Comparison of ENCODE assay signal across 13 cellular contexts in the genomic region with DNA sequence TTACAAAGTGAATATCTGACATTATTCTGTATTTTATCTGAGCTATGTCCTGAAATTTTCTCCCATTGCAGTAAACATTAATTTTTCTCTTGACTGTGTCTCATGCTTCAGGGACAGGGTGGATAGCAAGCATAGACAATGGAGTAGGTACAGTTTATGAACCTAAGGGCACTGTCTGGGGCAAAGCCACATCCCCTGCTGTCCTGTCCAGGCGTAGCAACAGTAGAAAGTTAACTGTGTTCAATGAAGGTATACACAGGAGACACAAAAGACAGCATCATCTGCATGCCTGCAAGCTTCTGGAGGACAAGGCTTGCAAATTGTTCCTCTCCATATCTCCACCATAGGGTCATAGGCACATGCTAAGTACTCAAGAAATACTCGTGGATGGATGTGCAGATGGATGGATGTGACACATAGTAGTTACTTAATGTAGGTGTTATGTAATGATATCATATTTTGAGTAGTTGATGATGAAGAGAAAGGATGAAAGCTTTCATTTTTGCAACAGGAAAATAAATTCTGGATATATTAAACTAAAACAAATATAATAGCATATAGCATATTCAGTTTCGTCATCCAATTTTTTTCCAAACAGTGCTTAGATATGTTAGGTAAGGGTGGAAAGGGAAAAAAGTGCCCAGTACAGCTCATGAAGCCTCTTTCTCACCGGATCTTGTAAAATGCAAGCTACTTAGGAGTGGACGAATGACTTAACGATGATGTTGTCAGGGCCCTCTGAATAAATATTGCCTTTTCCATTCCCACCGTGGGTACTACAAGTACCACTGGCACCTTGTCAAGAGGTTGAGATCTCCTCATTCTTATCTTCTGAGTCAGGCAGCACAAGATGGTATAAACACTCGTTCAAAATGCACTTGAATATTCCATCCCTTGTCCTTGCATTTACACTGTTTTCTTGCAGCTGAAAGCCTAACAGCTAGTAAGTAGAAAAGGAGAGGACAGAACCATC. TPM values are rescaled to one million over a fixed set of nuclear protein-coding genes. Genes with fewer than 3 reads are reported as not detected.
DNase-seq lines count a peak whose midpoint lies in the region; ATAC-seq, FAIRE-seq and TF ChIP-seq lines count a peak whose summit lies in the region.
"Had no signal": no experiment of that assay in that cellular context is flagged by ENCODE, and none has a peak within 500 bp of the region (broad histone marks: within the 10 kb centered on the region; RNA-seq: fewer than 3 reads in every experiment).

No MANE protein-coding gene starts in this region.

- H3K9me3 Mint-ChIP-seq in H9: no peaks in the 10 kb centered on the region; a peak in 1 of 5 replicates
- H3K9me3 Mint-ChIP-seq: neural progenitor cell had no signal

- SMC1A ChIA-PET in GM12878 (lab: Charles Lee; ENCODE audit: uncharacterized antibody, unreplicated experiment): interaction anchor here (1.2 kb wide), 1 partner anchor 8 kb away, joined by 6 read pairs; no protein-coding TSS in a partner anchor

- peaks cover 92% of the 10 kb centered on the region for H3K27me3 Mint-ChIP-seq in H9 (ENCODE audit: low read depth)

- no peak overlapping the region for H2BK15ac ChIP-seq in H9 (ENCODE audit: low read depth, low read length)

- no peak overlapping the region for H3K14ac ChIP-seq in H9 (ENCODE audit: insufficient read depth, low read length)

- H3K23ac ChIP-seq in H9 (ENCODE audit: insufficient read length, low read depth, low read length): no peak overlapping the region

- ATAC-seq in A549 (peak; percentile 73 to 79), GM12878 (peak; percentile 52; the same call in 2 of the 3 replicates), HG03457 (IDR thresholded peaks at IDR 0.05; ENCODE audit: unreplicated experiment) (no peak), HG03135 (IDR thresholded peaks at IDR 0.05; ENCODE audit: unreplicated experiment) (no peak)

- POLR2A ChIA-PET in A549 (lab: Yijun Ruan, JAX): interaction anchor here (1.0 to 2.7 kb wide), 2 partner anchors 10 to 19 kb away, joined by 5 to 29 read pairs; partner anchors contain the start of gene ZSWIM6
- POLR2A ChIA-PET in GM12878 (lab: Charles Lee): no interaction called here

- FAIRE-seq in A549 (lab: Jason Lieb, UNC) (no peak), HTR-8/SVneo (lab: Jason Lieb, UNC) (peak; percentile 86), GM12878 (lab: Jason Lieb, UNC) (no peak)
- FAIRE-seq: keratinocyte had no signal

- H2AFZ ChIP-seq in GM12878 (ENCODE audit: control insufficient read depth, low read depth, low read length): no peak overlapping the region
- no peak overlapping the region for H2AFZ ChIP-seq in H9 (ENCODE audit: low read length)
- H2AFZ ChIP-seq: neural progenitor cell had no signal

- TF ChIP-seq RAD21 in A549 (conservative IDR thresholded peaks at IDR 0.05 in 1 of 2, IDR thresholded peaks at IDR 0.05 in 1 of 2): no peak
- no peak for TF ChIP-seq RAD21 in GM12878 (IDR thresholded peaks at IDR 0.05; ENCODE audit: insufficient read depth, low read depth, low read length)

- no peak overlapping the region for H2BK5ac ChIP-seq in H9 (ENCODE audit: insufficient read length, low read length)

- no peak overlapping the region for H2BK20ac ChIP-seq in H9 (ENCODE audit: low read depth, low read length, poor library complexity, severe bottlenecking)

- no peak for TF ChIP-seq POLR2A in A549 (IDR thresholded peaks at IDR 0.05; ENCODE audit: low read length)
- no peak for TF ChIP-seq POLR2A in GM12878 (IDR thresholded peaks at IDR 0.05; ENCODE audit: low read depth, low read length)

- no peak overlapping the region for H3K9ac ChIP-seq in GM12878 (ENCODE audit: control insufficient read depth, insufficient read depth, low read length)
- no peak overlapping the region for H3K9ac ChIP-seq in H9 (ENCODE audit: extremely low read depth, insufficient read length, low read length)
- H3K9ac ChIP-seq: neural progenitor cell had no signal

- H4K8ac ChIP-seq in H9 (replicated peaks; ENCODE audit: insufficient read length, low read depth, low read length): no peak overlapping the region

- no peak overlapping the region for H3K56ac ChIP-seq in H9 (ENCODE audit: insufficient read length, low read depth, low read length)

- H4K20me1 ChIP-seq in GM12878 (ENCODE audit: control insufficient read depth, insufficient read depth) (no peaks in the 10 kb centered on the region), H9 (ENCODE audit: control insufficient read depth, insufficient read depth, insufficient read length) (no peaks in the 10 kb centered on the region)

- no peak overlapping the region for H2BK120ac ChIP-seq in H9 (ENCODE audit: low read depth, low read length, poor library complexity, severe bottlenecking)

- WGBS in A549 (ENCODE audit: missing lambda C conversion rate): 10% methylated on average over 8 of the region's 8 CpGs
- 55% methylated on average over 8 of the region's 8 CpGs for WGBS in GM12878 (ENCODE audit: insufficient coverage, insufficient replicate concordance, low lambda C conversion rate, missing lambda C conversion rate)
- no CpG with 5 or more reads among the region's 8 CpGs for WGBS in H9 (ENCODE audit: extremely low coverage, insufficient read length, low lambda C conversion rate)

- RAD21 ChIA-PET in GM12878 (lab: Charles Lee; ENCODE audit: unreplicated experiment): no interaction called here

- H2BK12ac ChIP-seq in H9 (ENCODE audit: insufficient read length, low read depth, low read length): no peak overlapping the region

- H3K36me3 Mint-ChIP-seq in H9 (ENCODE audit: insufficient read depth in 1 of 3, low read depth in 3 of 3): no peaks in the 10 kb centered on the region
- H3K36me3 Mint-ChIP-seq: neural progenitor cell had no signal

- DNase-seq in A549 (ENCODE audit: low read depth in 1 of 2, low spot score in 1 of 2) (peak in 1 of 2 experiments; percentile 92), HTR-8/SVneo (ENCODE audit: insufficient read length, low spot score) (no peak), GM12878 (ENCODE audit: low read depth, low spot score) (no peak), kidney glomerular epithelial cell (lab: John Stamatoyannopoulos, UW) (peak; percentile 88), Ammon's horn (ENCODE audit: low spot score) (no peak), H9 (no peak)
- DNase-seq: adrenal gland, erythroblast had no signal

- H3K9me3 ChIP-seq in A549 (no peaks in the 10 kb centered on the region), GM12878 (replicated peaks; ENCODE audit: control insufficient read depth, insufficient read depth, low read length) (no peaks in the 10 kb centered on the region), H9 (ENCODE audit: control insufficient read depth, low read depth, low read length) (no peaks in the 10 kb centered on the region)
- H3K9me3 ChIP-seq: adrenal gland had no signal

- H3K4ac ChIP-seq in H9 (ENCODE audit: low read depth, low read length): no peak overlapping the region

- H3K18ac ChIP-seq in H9 (ENCODE audit: insufficient read length, low read depth, low read length): no peak overlapping the region

- intact Hi-C loops in GM12878 (cut with micrococcal nuclease; ENCODE audit: unreplicated experiment): no loop called here

- H3K4me1 Mint-ChIP-seq in H9: peaks cover 6 to 14% of the 10 kb centered on the region in 2 experiments; a peak in 3 of 4 replicates

- no peak overlapping the region for H3T11ph ChIP-seq in H9 (ENCODE audit: low read length)

- H3K4me2 ChIP-seq in A549 (peak overlapping the region; percentile 55), GM12878 (ENCODE audit: control insufficient read depth, insufficient read depth) (no peak overlapping the region), H9 (ENCODE audit: insufficient read depth, insufficient read length, low read length) (no peak overlapping the region)
- H3K4me2 ChIP-seq: neural progenitor cell had no signal

- no peak overlapping the region for H3K4me3 ChIP-seq in A549
- H3K4me3 ChIP-seq in GM12878: no peak overlapping the region
- H3K4me3 ChIP-seq: adrenal gland, neural progenitor cell had no signal

- H3K27ac Mint-ChIP-seq in H9: no peak overlapping the region
- H3K27ac Mint-ChIP-seq: neural progenitor cell had no signal

- TF ChIP-seq CTCF in A549 (IDR thresholded peaks at IDR 0.05) (no peak), GM12878 (IDR thresholded peaks at IDR 0.05 in 2 of 3, conservative IDR thresholded peaks at IDR 0.05 in 1 of 3; ENCODE audit: control insufficient read depth in 2 of 3, extremely low read depth in 1 of 3, insufficient read depth in 1 of 3, low read depth in 3 of 3, low read length in 3 of 3) (no peak), H9 (conservative IDR thresholded peaks at IDR 0.05) (no peak)

- H3K4me3 Mint-ChIP-seq in H9: no peak overlapping the region
- H3K4me3 Mint-ChIP-seq: neural progenitor cell had no signal

- no peak overlapping the region for H4K5ac ChIP-seq in H9 (ENCODE audit: insufficient read length, low read depth, low read length)

- H3K79me2 ChIP-seq in GM12878 (ENCODE audit: control insufficient read depth, insufficient read depth, low read length) (no peaks in the 10 kb centered on the region), H9 (ENCODE audit: insufficient read depth, low read length) (no peaks in the 10 kb centered on the region)

- no peaks in the 10 kb centered on the region for H3K79me1 ChIP-seq in H9 (ENCODE audit: insufficient read depth, low read depth, low read length, poor library complexity, severe bottlenecking)

- H3K23me2 ChIP-seq in H9 (ENCODE audit: insufficient read length, low read depth, low read length, poor library complexity, severe bottlenecking): no peaks in the 10 kb centered on the region

- CTCF ChIA-PET in A549 (lab: Yijun Ruan, JAX) (interaction anchor here (1.2 to 2.7 kb wide), 3 partner anchors 11 to 96 kb away, joined by 4 to 14 read pairs (median 13); no protein-coding TSS in a partner anchor), GM12878 (lab: Yijun Ruan, JAX) (no interaction called here)

- no peak overlapping the region for H4K91ac ChIP-seq in H9 (ENCODE audit: insufficient read length, low read depth, low read length)

- H3K4me1 ChIP-seq in A549 (peaks cover 69% of the 10 kb centered on the region), GM12878 (ENCODE audit: control insufficient read depth, insufficient read depth, low read length) (peaks cover 4% of the 10 kb centered on the region), H9 (ENCODE audit: insufficient read depth, low read length) (no peaks in the 10 kb centered on the region)

- H2AK5ac ChIP-seq in H9 (ENCODE audit: insufficient read length, low read length): no peak overlapping the region

- H3K27me3 ChIP-seq in GM12878 (replicated peaks in 1 of 2; ENCODE audit: control insufficient read depth in 2 of 2, insufficient read depth in 2 of 2, low read length in 1 of 2): 0 out of 4 replicates have a peak, but pooled peaks cover 0 to 2% of the 10 kb centered on the region in 2 experiments
- peaks cover 9% of the 10 kb centered on the region; the same call in 1 of the 2 replicates for H3K27me3 ChIP-seq in H9 (ENCODE audit: insufficient read depth, low read length)
- H3K27me3 ChIP-seq: adrenal gland had no signal

- no TSS peak for BruUV-seq in GM12878 (replicated peaks; lab: Mats Ljungman, UMichigan)

- TF ChIP-seq EP300 in A549 (IDR thresholded peaks at IDR 0.05): peak; percentile 26 to 52; a peak in 2 of 5 replicates
- TF ChIP-seq EP300 in GM12878 (IDR thresholded peaks at IDR 0.05; ENCODE audit: borderline replicate concordance in 1 of 2, control insufficient read depth in 1 of 2, low read depth in 2 of 2, low read length in 2 of 2): no peak

- in situ Hi-C loops in GM12878 (cut with MboI): no loop called here

- H3K27ac ChIP-seq in A549: peak overlapping the region; percentile 60 to 68
- H3K27ac ChIP-seq in GM12878 (ENCODE audit: control insufficient read depth, insufficient read depth): no peak overlapping the region
- H3K27ac ChIP-seq in H9 (ENCODE audit: insufficient read length, low read depth, low read length): no peak overlapping the region
- H3K27ac ChIP-seq: adrenal gland, HL-60, neural progenitor cell had no signal

- no peaks in the 10 kb centered on the region for H3K36me3 ChIP-seq in GM12878 (ENCODE audit: control insufficient read depth in 2 of 2, insufficient read depth in 2 of 2, low read length in 1 of 2)
- H3K36me3 ChIP-seq: adrenal gland, neural progenitor cell had no signal

RNA-seq across cellular contexts. Expression of gene ZSWIM6, which starts 19.9 kb away (rescaled TPM):
- 18.0 and 20.9 TPM in 2 replicates for polyA plus RNA-seq in A549 (2011; rRNA removed)
- 8.2 and 11.4 TPM in 2 replicates for polyA plus RNA-seq in A549 (2012; cell fraction: cytosol; rRNA removed)
- 21.7 and 23.7 TPM in 2 replicates for polyA plus RNA-seq in A549 (2012; cell fraction: nucleus; rRNA removed)
- polyA plus RNA-seq in A549 (2017; fragmentation: RNase III; extraction: RNeasy Plus Mini Kit Qiagen cat#74134 plus additional on column Dnase treatment): 8.4 to 9.6 TPM (median 8.9 TPM) in 3 replicates
- 43.5 and 50.0 TPM in 2 replicates for polyA minus RNA-seq in A549 (2011; rRNA and poly(A)+ RNA removed)
- total RNA-seq in GM12878 (2013; cell fraction: nucleolus; rRNA removed): 16.7 and 17.8 TPM in 2 replicates
- total RNA-seq in GM12878 (2014; rRNA removed): 2.7 and 3.0 TPM in 2 replicates
- total RNA-seq in GM12878 (2014; rRNA removed; fragmentation: Illumina TruSeq; extraction: Trizol): 3.8 and 4.1 TPM in 2 replicates
- 5.9 and 6.2 TPM in 2 replicates for total RNA-seq in GM12878 (2021)
- 0.63 TPM for polyA plus RNA-seq in GM12878 (2011; ENCODE audit: low read depth)
- polyA plus RNA-seq in GM12878 (2011; rRNA removed): 5.7 and 6.1 TPM in 2 replicates
- polyA plus RNA-seq in GM12878 (2011; cell fraction: cytosol; rRNA removed): 4.9 and 5.2 TPM in 2 replicates
- polyA plus RNA-seq in GM12878 (2011; cell fraction: nucleus; rRNA removed): 8.4 and 11.4 TPM in 2 replicates
- 0.60 and 0.86 TPM in 2 replicates for polyA plus RNA-seq in GM12878 (2012)
- polyA plus RNA-seq in GM12878 (2014; fragmentation: Illumina TruSeq; extraction: Trizol): 5.3 and 6.2 TPM in 2 replicates
- polyA plus RNA-seq in GM12878 (2014; fragmentation: Nextera tagmentation; extraction: Ambion mirVana): 1 to 10 TPM; 1.5 to 2.1 TPM
- polyA plus RNA-seq in GM12878 (2014; rRNA removed): 4.7 TPM in 2 replicates
- polyA plus RNA-seq in GM12878 (2016; fragmentation: Nextera tagmentation; extraction: Ambion mirVana): under 1 TPM; 0.53 to 0.59 TPM
- polyA minus RNA-seq in GM12878 (2011; rRNA and poly(A)+ RNA removed): 12.2 and 13.0 TPM in 2 replicates
- 3.7 and 4.1 TPM in 2 replicates for polyA minus RNA-seq in GM12878 (2011; cell fraction: cytosol; rRNA and poly(A)+ RNA removed)
- polyA minus RNA-seq in GM12878 (2011; cell fraction: nucleus; rRNA and poly(A)+ RNA removed): 7.5 and 10.0 TPM in 2 replicates
- 11.0 and 11.5 TPM in 2 replicates for total RNA-seq in H9 (2021)

Comparison
In these comparisons a context has a peak if more than half of its experiments do, and no peak if none do; other contexts are left out.
1. ATAC-seq: peak in A549 (2 of 2) and GM12878 (single experiment); none in HG03457 (single experiment) and HG03135 (single experiment).
2. H3K27ac ChIP-seq: peak in A549 (2 of 2); none in GM12878 (single experiment) and H9 (single experiment).
3. Of the 24 proteins assayed by ChIP-seq in both GM12878 and A549: peak only in GM12878: none; only in A549: EP300, JUNB and MAX; in both: none; in neither: 20; mixed calls (peak in some experiments, not most) for 1.